Comparison of ENCODE assay signal across 1 cellular context in the genomic region with DNA sequence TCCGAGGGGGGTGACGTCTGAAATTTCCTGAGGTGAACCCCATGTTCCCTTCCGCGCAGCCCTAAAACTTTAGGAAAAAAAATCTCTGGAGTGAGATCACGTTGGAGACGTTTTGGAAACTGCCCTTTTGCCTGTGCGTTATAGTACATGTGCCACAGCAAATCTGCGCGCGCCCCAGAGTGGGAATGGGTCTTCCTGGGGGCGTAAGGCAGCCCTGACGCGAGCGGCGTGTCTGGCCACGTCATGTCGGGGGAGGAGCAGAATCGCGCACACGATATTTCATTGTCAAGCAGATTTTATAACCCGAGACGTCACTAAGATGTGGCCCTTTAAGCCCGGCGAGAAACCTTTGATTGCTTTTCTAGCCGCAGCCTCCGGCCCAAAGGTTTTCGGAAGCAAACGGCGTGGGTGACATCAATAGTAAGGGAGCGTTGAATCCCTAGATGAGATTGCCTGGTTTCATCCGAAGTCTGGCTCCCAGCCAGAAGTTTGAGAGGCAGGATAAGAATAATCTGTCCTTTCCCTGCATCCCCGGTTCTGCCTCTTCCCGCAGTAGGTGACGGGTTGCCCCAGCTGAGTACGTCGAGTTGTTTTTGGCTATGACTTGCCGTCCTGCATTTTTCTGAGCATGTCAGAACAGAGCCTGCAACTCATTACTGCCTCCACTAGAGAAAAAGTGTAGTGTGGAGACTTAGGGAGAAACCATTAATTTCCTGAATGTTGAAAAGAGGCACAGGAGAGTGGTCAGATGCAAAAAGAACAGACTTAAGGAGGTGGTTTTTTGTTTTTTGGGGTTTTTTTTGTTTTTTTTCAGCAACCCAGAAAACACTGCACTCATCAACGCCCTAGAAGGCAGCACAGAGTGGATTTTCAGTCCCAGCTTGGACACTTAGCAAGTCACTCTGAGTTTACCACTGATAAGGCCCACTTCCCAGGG.
TF ChIP-seq lines count a peak whose summit lies in the region.

No MANE protein-coding gene starts in this region.

TF ChIP-seq in endothelial cell of umbilical vein, 7 proteins besides CTCF, POLR2A, EP300 and RAD21:
- TF ChIP-seq MYC (IDR thresholded peaks at IDR 0.05; ENCODE audit: low read depth, low read length) (peak; percentile 39), JUN (IDR thresholded peaks at IDR 0.05; ENCODE audit: borderline replicate concordance, insufficient read depth, insufficient read length, low read depth) (peak; percentile 11)
- TF ChIP-seq, protein P1, sequence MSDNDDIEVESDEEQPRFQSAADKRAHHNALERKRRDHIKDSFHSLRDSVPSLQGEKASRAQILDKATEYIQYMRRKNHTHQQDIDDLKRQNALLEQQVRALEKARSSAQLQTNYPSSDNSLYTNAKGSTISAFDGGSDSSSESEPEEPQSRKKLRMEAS (IDR thresholded peaks at IDR 0.05; ENCODE audit: insufficient read depth, insufficient read length), result no peak
